In the genomic region with DNA sequence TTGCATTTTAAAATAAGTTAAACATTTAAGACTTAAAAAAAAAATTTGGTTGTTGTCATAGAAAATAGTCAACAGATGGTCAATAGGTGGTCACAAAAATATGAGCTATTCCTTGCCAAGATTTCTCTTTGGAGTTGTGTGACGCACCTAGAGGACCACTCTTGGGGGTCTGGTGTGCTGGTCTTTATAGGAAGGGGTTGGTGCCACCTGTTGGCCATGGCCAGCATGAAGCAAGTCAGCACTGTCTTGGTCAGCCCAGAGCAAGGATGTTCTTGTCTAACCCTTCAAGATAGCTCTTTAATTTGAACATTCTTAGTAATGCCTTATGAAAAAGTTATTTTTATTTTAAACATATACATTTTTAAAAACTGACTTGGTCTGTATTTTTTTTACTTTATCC, we compare ENCODE assay signal across 12 cellular contexts.
DNase-seq lines count a peak whose midpoint lies in the region; ATAC-seq and TF ChIP-seq lines count a peak whose summit lies in the region.
"Had no signal": no experiment of that assay in that cellular context is flagged by ENCODE, and none has a peak within 500 bp of the region (broad histone marks: within the 10 kb centered on the region; RNA-seq: fewer than 3 reads in every experiment).

No MANE protein-coding gene starts in this region.

- DNase-seq in D341Med (ENCODE audit: low spot score) (peak; percentile 46), HCEC 1CT (peak; percentile 1), NT2/D1 (ENCODE audit: low read depth, low spot score) (peak; percentile 40), iris pigment epithelial cell (ENCODE audit: low read depth) (peak; percentile 2), tibial nerve (ENCODE audit: low spot score in 2 of 2) (no peak), posterior vena cava (ENCODE audit: low spot score) (no peak)
- DNase-seq: amniotic stem cell, GDM1, posterior cingulate gyrus had no signal

- H3K36me3 ChIP-seq in NT2/D1 (ENCODE audit: insufficient read depth, insufficient read length, low read length) (no peaks in the 10 kb centered on the region), tibial nerve (no peaks in the 10 kb centered on the region)

- no peak overlapping the region for H3K9ac ChIP-seq in NT2/D1 (ENCODE audit: insufficient read length, low read depth)

- no peaks in the 10 kb centered on the region for H3K9me3 ChIP-seq in NT2/D1 (ENCODE audit: insufficient read depth, low read length)
- no peaks in the 10 kb centered on the region for H3K9me3 ChIP-seq in tibial nerve

- H3K27me3 ChIP-seq in NT2/D1 (ENCODE audit: insufficient read depth, insufficient read length): no peaks in the 10 kb centered on the region
- H3K27me3 ChIP-seq in tibial nerve: no peaks in the 10 kb centered on the region

- TF ChIP-seq POLR2A in tibial nerve (IDR thresholded peaks at IDR 0.05): no peak

- H3K4me1 ChIP-seq in NT2/D1 (ENCODE audit: insufficient read depth, insufficient read length) (no peaks in the 10 kb centered on the region), tibial nerve (no peaks in the 10 kb centered on the region)

- no peak overlapping the region for H3K27ac ChIP-seq in tibial nerve
- H3K27ac ChIP-seq: SK-N-MC had no signal

- intact Hi-C loops in posterior vena cava (cut with DNase I): no loop called here

- no peak overlapping the region for H3K4me3 ChIP-seq in NT2/D1 (ENCODE audit: insufficient read length, low read depth)
- H3K4me3 ChIP-seq in tibial nerve: no peak overlapping the region
- H3K4me3 ChIP-seq: SK-N-MC had no signal

- 40 to 59% methylated on average over 1 of the region's 1 CpG for WGBS in tibial nerve, 2 donors

- no peak for TF ChIP-seq EP300 in tibial nerve (IDR thresholded peaks at IDR 0.05)

- no peak for ATAC-seq in HG02938 (IDR thresholded peaks at IDR 0.05; ENCODE audit: unreplicated experiment)
- ATAC-seq in HG03439 (IDR thresholded peaks at IDR 0.05; ENCODE audit: unreplicated experiment): no peak

- no peak for TF ChIP-seq CTCF in tibial nerve (IDR thresholded peaks at IDR 0.05)

Comparison
In these comparisons a context has a peak if more than half of its experiments do, and no peak if none do; other contexts are left out.
1. DNase-seq: peak in D341Med (single experiment), HCEC 1CT (single experiment), NT2/D1 (single experiment) and iris pigment epithelial cell (single experiment); none in tibial nerve (0 of 2) and posterior vena cava (single experiment).